ENCODE assay signal across 8 cellular contexts in genomic region chr6:90285611-90286381, GRCh38. TPM values are rescaled to one million over a fixed set of nuclear protein-coding genes. Genes with fewer than 3 reads are reported as not detected.
DNase-seq lines count a peak whose midpoint lies in the region; ATAC-seq, FAIRE-seq and TF ChIP-seq lines count a peak whose summit lies in the region.

No MANE protein-coding gene starts in this region.

- TF ChIP-seq CTCF in HEK293 (tag by site-specific recombination; IDR thresholded peaks at IDR 0.05) (no peak), kidney (IDR thresholded peaks at IDR 0.05; ENCODE audit: borderline replicate concordance, extremely low read depth, insufficient read depth) (no peak), spleen (IDR thresholded peaks at IDR 0.05 in 8 of 11, conservative IDR thresholded peaks at IDR 0.05 in 3 of 11) (no peak)

- peak; percentile 70 for FAIRE-seq in kidney (lab: Jason Lieb, UNC)

- WGBS in spleen, 5 donors: 5 to 9% (median 6%) methylated on average over 9 of the region's 9 CpGs

- intact Hi-C loops in kidney (cut with DNase I) (no loop called here), spleen (cut with DNase I; ENCODE audit: low total_unique reads) (loop anchor here (10.0 kb wide), 1 partner anchor 51 kb away; no protein-coding TSS in a partner anchor)

- H3K9ac ChIP-seq in kidney (ENCODE audit: low read length in 2 of 2): peak overlapping the region in 1 of 2 donors; percentile 76

- peaks cover 12% of the 10 kb centered on the region for H3K9me3 Mint-ChIP-seq in T-helper 2 cell treated with Interferon-gamma antibody and Interleukin-4, amounts not matched to agents 5 μg/mL and 100 μg/mL, for 36 hours

- H3K4me1 Mint-ChIP-seq in T-helper 2 cell treated with Interferon-gamma antibody and Interleukin-4, amounts not matched to agents 5 μg/mL and 100 μg/mL, for 36 hours (ENCODE audit: low read depth): peaks cover 82% of the 10 kb centered on the region

- H3K27me3 ChIP-seq in spleen (replicated peaks in 1 of 7): no peaks in the 10 kb centered on the region

- H3K9me3 ChIP-seq in HEK293 (ENCODE audit: control insufficient read depth, insufficient read depth, low read depth, low read length): no peaks in the 10 kb centered on the region
- no peaks in the 10 kb centered on the region for H3K9me3 ChIP-seq in kidney (ENCODE audit: control insufficient read depth in 1 of 2, low read length in 2 of 2)
- peaks cover 0 to 9% (median 5%) of the 10 kb centered on the region in 8 donors for H3K9me3 ChIP-seq in spleen

- H3K36me3 ChIP-seq in HEK293 (ENCODE audit: control insufficient read depth in 2 of 2, insufficient read depth in 1 of 2, low read length in 2 of 2): no peaks in the 10 kb centered on the region
- no peaks in the 10 kb centered on the region for H3K36me3 ChIP-seq in kidney (ENCODE audit: control insufficient read depth in 1 of 2, insufficient read depth in 2 of 2, low read length in 2 of 2)
- no peaks in the 10 kb centered on the region for H3K36me3 ChIP-seq in spleen

- H3K27ac Mint-ChIP-seq in T-helper 2 cell treated with Interferon-gamma antibody and Interleukin-4, amounts not matched to agents 5 μg/mL and 100 μg/mL, for 36 hours: peak overlapping the region; percentile 91

- H3K4me3 ChIP-seq in HEK293 (ENCODE audit: low read depth, low read length): 0 out of 2 replicates have a peak overlapping the region, but pooled peaks have one; percentile 2
- H3K4me3 ChIP-seq in kidney (ENCODE audit: low read length in 2 of 2): peak overlapping the region; percentile 25 to 46
- peak overlapping the region in 7 of 8 donors; percentile 3 to 61 (median 25) for H3K4me3 ChIP-seq in spleen

- ATAC-seq in GM18498 (IDR thresholded peaks at IDR 0.05; ENCODE audit: unreplicated experiment): peak; percentile 79

- peaks cover 39% of the 10 kb centered on the region for H3K36me3 Mint-ChIP-seq in T-helper 2 cell treated with Interferon-gamma antibody and Interleukin-4, amounts not matched to agents 5 μg/mL and 100 μg/mL, for 36 hours (ENCODE audit: low read depth)

- H3K4me3 Mint-ChIP-seq in T-helper 2 cell treated with Interferon-gamma antibody and Interleukin-4, amounts not matched to agents 5 μg/mL and 100 μg/mL, for 36 hours: peak overlapping the region; percentile 79

- TF ChIP-seq POLR2A in spleen (IDR thresholded peaks at IDR 0.05): peak in 1 of 3 donors; percentile 46

- POLR2A ChIA-PET in HEK293 (lab: Yijun Ruan, JAX): interaction anchor here (1.3 to 2.2 kb wide), 4 partner anchors 10 to 193 kb away, joined by 3 to 15 read pairs (median 4); partner anchors contain the start of gene BACH2

- no peak overlapping the region for H3K27ac ChIP-seq in HEK293 (ENCODE audit: extremely low read depth, low read depth, low read length)
- peak overlapping the region; percentile 55 to 60 for H3K27ac ChIP-seq in kidney (ENCODE audit: low read depth in 2 of 2, low read length in 2 of 2)
- H3K27ac ChIP-seq in spleen: peak overlapping the region; percentile 10 to 86 (median 76)

- H3K4me1 ChIP-seq in HEK293 (ENCODE audit: control insufficient read depth, insufficient read depth, low read length) (peaks cover 6% of the 10 kb centered on the region), kidney (ENCODE audit: control insufficient read depth in 1 of 2, insufficient read depth in 1 of 2, low read depth in 1 of 2, low read length in 2 of 2) (peaks cover 5 to 13% of the 10 kb centered on the region in 2 donors), spleen (peaks cover 26 to 94% (median 40%) of the 10 kb centered on the region in 6 donors)

- peak; percentile 90 for DNase-seq in LHCN-M2 (ENCODE audit: low read depth)
- peak; percentile 65 for DNase-seq in T-helper 2 cell treated with Interferon-gamma antibody and Interleukin-4, amounts not matched to agents 5 μg/mL and 100 μg/mL, for 36 hours (ENCODE audit: low spot score)
- DNase-seq in central memory CD4-positive, alpha-beta T cell: peak; percentile 70
- peak; percentile 92 for DNase-seq in kidney
- peak; percentile 91 for DNase-seq in spleen
- DNase-seq in NCI-H1105 treated with DMSO at 0.1 percent for 48 hours (lab: John Stamatoyannopoulos, UW): no peak

- CTCF ChIA-PET in HEK293 (lab: Yijun Ruan, JAX): interaction anchor here (0.5 to 8.3 kb wide), 25 partner anchors 8 to 1043 kb away, joined by 3 to 121 read pairs (median 5); partner anchors contain the start of gene BACH2

- H3K27me3 Mint-ChIP-seq in T-helper 2 cell treated with Interferon-gamma antibody and Interleukin-4, amounts not matched to agents 5 μg/mL and 100 μg/mL, for 36 hours (ENCODE audit: low read depth): no peaks in the 10 kb centered on the region

TF ChIP-seq in HEK293, 187 proteins besides CTCF, POLR2A, EP300 and RAD21 (continues in another document):
- peak; percentile 45 for TF ChIP-seq SP7 (tag by site-specific recombination; IDR thresholded peaks at IDR 0.05)
- no peak for TF ChIP-seq SP3 (tag by site-specific recombination; IDR thresholded peaks at IDR 0.05)
- 0 out of 2 replicates have a peak, but pooled peaks have one; percentile 63 for TF ChIP-seq KLF8 (tag by site-specific recombination; IDR thresholded peaks at IDR 0.05)
- peak; percentile 30 for TF ChIP-seq ZNF394 (tag by site-specific recombination; IDR thresholded peaks at IDR 0.05; ENCODE audit: borderline replicate concordance)
- peak; percentile 96 for TF ChIP-seq KLF10 (tag by site-specific recombination; IDR thresholded peaks at IDR 0.05)
- TF ChIP-seq HOXA7 (CRISPR knock-in tag; IDR thresholded peaks at IDR 0.05; ENCODE audit: borderline replicate concordance): no peak
- TF ChIP-seq ZSCAN30 (tag by site-specific recombination; IDR thresholded peaks at IDR 0.05): peak; percentile 87
- no peak for TF ChIP-seq YY1 (tag by site-specific recombination; IDR thresholded peaks at IDR 0.05)
- TF ChIP-seq ZNF600 (tag by site-specific recombination; IDR thresholded peaks at IDR 0.05): peak; percentile 68
- TF ChIP-seq ZNF223 (tag by site-specific recombination; IDR thresholded peaks at IDR 0.05): 0 out of 2 replicates have a peak, but pooled peaks have one; percentile 20
- no peak for TF ChIP-seq ZNF76 (tag by site-specific recombination; IDR thresholded peaks at IDR 0.05; ENCODE audit: borderline replicate concordance, low read depth)
- TF ChIP-seq, protein P1, sequence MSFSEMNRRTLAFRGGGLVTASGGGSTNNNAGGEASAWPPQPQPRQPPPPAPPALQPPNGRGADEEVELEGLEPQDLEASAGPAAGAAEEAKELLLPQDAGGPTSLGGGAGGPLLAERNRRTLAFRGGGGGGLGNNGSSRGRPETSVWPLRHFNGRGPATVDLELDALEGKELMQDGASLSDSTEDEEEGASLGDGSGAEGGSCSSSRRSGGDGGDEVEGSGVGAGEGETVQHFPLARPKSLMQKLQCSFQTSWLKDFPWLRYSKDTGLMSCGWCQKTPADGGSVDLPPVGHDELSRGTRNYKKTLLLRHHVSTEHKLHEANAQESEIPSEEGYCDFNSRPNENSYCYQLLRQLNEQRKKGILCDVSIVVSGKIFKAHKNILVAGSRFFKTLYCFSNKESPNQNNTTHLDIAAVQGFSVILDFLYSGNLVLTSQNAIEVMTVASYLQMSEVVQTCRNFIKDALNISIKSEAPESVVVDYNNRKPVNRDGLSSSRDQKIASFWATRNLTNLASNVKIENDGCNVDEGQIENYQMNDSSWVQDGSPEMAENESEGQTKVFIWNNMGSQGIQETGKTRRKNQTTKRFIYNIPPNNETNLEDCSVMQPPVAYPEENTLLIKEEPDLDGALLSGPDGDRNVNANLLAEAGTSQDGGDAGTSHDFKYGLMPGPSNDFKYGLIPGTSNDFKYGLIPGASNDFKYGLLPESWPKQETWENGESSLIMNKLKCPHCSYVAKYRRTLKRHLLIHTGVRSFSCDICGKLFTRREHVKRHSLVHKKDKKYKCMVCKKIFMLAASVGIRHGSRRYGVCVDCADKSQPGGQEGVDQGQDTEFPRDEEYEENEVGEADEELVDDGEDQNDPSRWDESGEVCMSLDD (tag by site-specific recombination; IDR thresholded peaks at IDR 0.05): no peak
- TF ChIP-seq ZNF341 (tag by site-specific recombination; IDR thresholded peaks at IDR 0.05; ENCODE audit: low read depth): peak; percentile 57; the same call in 1 of the 2 replicates
- TF ChIP-seq ZSCAN4 (tag by site-specific recombination; IDR thresholded peaks at IDR 0.05): no peak
- TF ChIP-seq ZBTB17 (tag by site-specific recombination; IDR thresholded peaks at IDR 0.05): peak; percentile 59; the same call in 1 of the 2 replicates
- TF ChIP-seq PRDM1 (tag by site-specific recombination; IDR thresholded peaks at IDR 0.05): peak; percentile 61
- 0 out of 2 replicates have a peak, but pooled peaks have one; percentile 33 for TF ChIP-seq KLF9 (tag by site-specific recombination; IDR thresholded peaks at IDR 0.05; ENCODE audit: low read depth)
- TF ChIP-seq ZNF202 (tag by site-specific recombination; IDR thresholded peaks at IDR 0.05; ENCODE audit: borderline replicate concordance): no peak
- peak; percentile 90 for TF ChIP-seq ZNF660 (tag by site-specific recombination; IDR thresholded peaks at IDR 0.05)
- TF ChIP-seq ZIC2 (tag by site-specific recombination; IDR thresholded peaks at IDR 0.05): peak; percentile 81
- no peak for TF ChIP-seq ZNF624 (tag by site-specific recombination; IDR thresholded peaks at IDR 0.05)
- TF ChIP-seq BCL11A (tag by site-specific recombination; IDR thresholded peaks at IDR 0.05; ENCODE audit: low read depth): peak; percentile 36; the same call in 1 of the 2 replicates
- peak; percentile 95 for TF ChIP-seq TRIM28 (IDR thresholded peaks at IDR 0.05; ENCODE audit: borderline replicate concordance, low read length)
- TF ChIP-seq ZNF24 (tag by site-specific recombination; IDR thresholded peaks at IDR 0.05): peak; percentile 34; the same call in 1 of the 2 replicates
- peak; percentile 47; the same call in 1 of the 2 replicates for TF ChIP-seq ZNF501 (tag by site-specific recombination; IDR thresholded peaks at IDR 0.05)
- TF ChIP-seq OSR2 (tag by site-specific recombination; IDR thresholded peaks at IDR 0.05): peak; percentile 66

RNA-seq across cellular contexts. Expression of gene BACH2, which starts 10.8 kb away (rescaled TPM):
- 0.06 TPM in 1 of 2 replicates, not detected in the other for total RNA-seq in LHCN-M2 (2014; rRNA removed)
- polyA plus RNA-seq in LHCN-M2 (2012): 0.11 TPM
- total RNA-seq in kidney: 6.9 TPM
- polyA plus RNA-seq in kidney (ENCODE audit: insufficient read depth, low read depth, low replicate concordance): 0.32 TPM
- total RNA-seq in spleen: 10 to 100 TPM; 18.1 to 53.8 (median 44.1) TPM
- polyA plus RNA-seq in spleen: 1 to 10 TPM; 3.0 to 4.9 (median 3.4) TPM
